Comparison of ENCODE assay signal across 8 cellular contexts in the genomic region with DNA sequence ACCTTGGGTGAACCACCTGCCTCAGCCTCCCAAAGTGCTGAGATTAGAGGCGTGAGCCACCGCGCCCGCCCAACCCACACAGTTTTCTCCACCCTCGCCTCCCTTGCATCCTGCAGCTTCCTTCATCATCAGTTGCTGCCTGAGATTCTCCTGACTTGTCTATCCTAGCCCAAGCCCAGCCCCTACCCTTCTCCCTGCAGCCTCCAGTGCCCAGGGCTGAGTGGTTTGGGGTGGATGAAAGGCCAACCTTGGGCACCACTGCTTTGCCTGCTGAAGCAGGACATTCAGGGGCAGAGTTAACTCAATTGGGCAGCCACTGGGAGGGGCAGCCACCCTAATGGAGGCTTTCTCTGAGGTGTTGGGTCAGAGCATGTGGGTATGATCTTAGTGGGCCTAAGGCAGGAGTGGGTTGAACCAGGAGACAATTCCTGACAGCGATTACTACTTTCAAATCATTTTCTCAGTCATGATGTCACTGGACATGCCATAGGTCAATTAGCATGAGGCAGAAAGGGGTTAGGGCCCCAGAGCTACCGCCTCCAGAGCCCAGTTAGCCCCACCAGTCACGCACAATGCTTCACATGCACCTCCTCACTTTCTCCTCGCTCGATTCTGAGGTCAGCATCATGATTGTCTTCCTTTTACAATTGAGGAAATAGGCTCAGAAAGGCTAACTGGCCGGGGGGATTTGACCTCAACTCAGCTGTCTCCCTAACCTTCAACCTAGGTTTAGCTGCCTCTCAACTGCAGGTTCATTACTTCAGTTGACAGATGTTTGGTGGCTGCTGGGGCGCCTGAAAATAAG. TPM values are rescaled to one million over a fixed set of nuclear protein-coding genes. Genes with fewer than 3 reads are reported as not detected.
DNase-seq lines count a peak whose midpoint lies in the region; ATAC-seq and TF ChIP-seq lines count a peak whose summit lies in the region.

No MANE protein-coding gene starts in this region.

- DNase-seq in GM23248 (no peak), SW480 (ENCODE audit: low spot score) (peak; percentile 55), NCI-H526 (lab: John Stamatoyannopoulos, UW) (no peak), NCI-H2171 (lab: John Stamatoyannopoulos, UW) (no peak)

- in situ Hi-C loops in GM23248 (cut with MboI) = no loop called here

- ATAC-seq in gastroesophageal sphincter (no peak), HG03520 (IDR thresholded peaks at IDR 0.05; ENCODE audit: unreplicated experiment) (no peak)

- peaks cover 52% of the 10 kb centered on the region for H3K36me3 ChIP-seq in BLaER1
- H3K36me3 ChIP-seq in GM23248 (ENCODE audit: low read depth) = no peaks in the 10 kb centered on the region; the same call in 1 of the 2 replicates
- H3K36me3 ChIP-seq in gastroesophageal sphincter = peaks cover 0 to 55% of the 10 kb centered on the region in 2 donors

- H3K27ac ChIP-seq in BLaER1 (peak overlapping the region; percentile 93), GM23248 (peak overlapping the region; percentile 85), gastroesophageal sphincter (peak overlapping the region; percentile 89 to 100 (median 97)), skin epidermis (peak overlapping the region; percentile 57 to 99 (median 97))

- H3K27me3 ChIP-seq in BLaER1 (no peaks in the 10 kb centered on the region), GM23248 (replicated peaks; ENCODE audit: insufficient read depth) (no peaks in the 10 kb centered on the region), gastroesophageal sphincter (no peaks in the 10 kb centered on the region)

- no peaks in the 10 kb centered on the region for H3K9me3 ChIP-seq in BLaER1
- H3K9me3 ChIP-seq in GM23248 (ENCODE audit: low read depth) = no peaks in the 10 kb centered on the region
- H3K9me3 ChIP-seq in gastroesophageal sphincter = no peaks in the 10 kb centered on the region

- H2AFZ ChIP-seq in GM23248 = peak overlapping the region; percentile 85

- TF ChIP-seq POLR2A in gastroesophageal sphincter (IDR thresholded peaks at IDR 0.05) = no peak

- H3K4me1 ChIP-seq in BLaER1 (peaks cover 83% of the 10 kb centered on the region), GM23248 (ENCODE audit: insufficient read depth) (peaks cover 15% of the 10 kb centered on the region), gastroesophageal sphincter (peaks cover 3 to 55% (median 35%) of the 10 kb centered on the region in 3 donors)

- no peak for TF ChIP-seq EP300 in gastroesophageal sphincter (IDR thresholded peaks at IDR 0.05)

- H3K9ac ChIP-seq in BLaER1 (peak overlapping the region; percentile 97), GM23248 (peak overlapping the region; percentile 85)

- H3K4me2 ChIP-seq in BLaER1 = peak overlapping the region; percentile 98
- peak overlapping the region; percentile 91 for H3K4me2 ChIP-seq in GM23248 (ENCODE audit: unreplicated experiment)

- peaks cover 11% of the 10 kb centered on the region; the same call in 1 of the 2 replicates for H3F3A ChIP-seq in GM23248 (ENCODE audit: insufficient read depth)

- no peak for TF ChIP-seq CTCF in gastroesophageal sphincter (IDR thresholded peaks at IDR 0.05)

- peak overlapping the region; percentile 97 for H3K4me3 ChIP-seq in BLaER1
- peak overlapping the region; percentile 75 for H3K4me3 ChIP-seq in GM23248
- peak overlapping the region; percentile 34 to 95 for H3K4me3 ChIP-seq in gastroesophageal sphincter
- peak overlapping the region in 5 of 7 experiments; percentile 74 to 100 (median 88) for H3K4me3 ChIP-seq in skin epidermis

- peaks cover 41% of the 10 kb centered on the region for H3K79me2 ChIP-seq in GM23248 (ENCODE audit: insufficient read depth)

- H3K9me2 ChIP-seq in GM23248 (ENCODE audit: insufficient read depth) = no peaks in the 10 kb centered on the region

- H4K20me1 ChIP-seq in BLaER1 = peaks cover 45% of the 10 kb centered on the region
- H4K20me1 ChIP-seq in GM23248 (ENCODE audit: insufficient read depth) = no peaks in the 10 kb centered on the region

- 87 to 90% methylated on average over 11 to 12 of the region's 12 CpGs for WGBS in GM23248 (ENCODE audit: low coverage in 1 of 2, low lambda C conversion rate in 2 of 2, missing lambda C conversion rate in 2 of 2), 2 experiments
- 91% methylated on average over 4 of the region's 12 CpGs; no CpG with 5 or more reads in 1 of the 2 donors for WGBS in gastroesophageal sphincter (ENCODE audit: low coverage in 1 of 2), 2 donors

RNA-seq across cellular contexts. Expression of a gene that starts 1.0 kb away (rescaled TPM):
- 40.7 and 54.4 TPM in 2 replicates for total RNA-seq in GM23248 (2014; rRNA removed; shearing (Covaris generic))
- 185 and 188 TPM in 2 replicates for polyA plus RNA-seq in GM23248 (2016; fragmentation: Nextera tagmentation; extraction: Ambion mirVana)
- total RNA-seq in gastroesophageal sphincter = 10 to 100 TPM; 45.5 to 78.3 (median 58.4) TPM

RNA-seq across cellular contexts. Expression of a gene that starts 5.5 kb away (rescaled TPM):
- 17.7 and 27.8 TPM in 2 replicates for total RNA-seq in GM23248 (2014; rRNA removed; shearing (Covaris generic))
- polyA plus RNA-seq in GM23248 (2016; fragmentation: Nextera tagmentation; extraction: Ambion mirVana) = 21.6 and 22.6 TPM in 2 replicates
- total RNA-seq in gastroesophageal sphincter = 100 to 1,000 TPM in 2 of 4 donors, 10 to 100 TPM in 2; 49.9 to 152 (median 88.6) TPM

RNA-seq across cellular contexts. Expression of a gene that starts 6.9 kb away (rescaled TPM):
- 231 and 239 TPM in 2 replicates for total RNA-seq in GM23248 (2014; rRNA removed; shearing (Covaris generic))
- polyA plus RNA-seq in GM23248 (2016; fragmentation: Nextera tagmentation; extraction: Ambion mirVana) = 115 and 150 TPM in 2 replicates
- 100 to 1,000 TPM in 1 of 4 donors, 10 to 100 TPM in 3; 37.2 to 123 (median 70.9) TPM for total RNA-seq in gastroesophageal sphincter

RNA-seq across cellular contexts. Expression of a gene that starts 9.5 kb away (rescaled TPM):
- 2.7 and 11.0 TPM in 2 replicates for total RNA-seq in GM23248 (2014; rRNA removed; shearing (Covaris generic))
- polyA plus RNA-seq in GM23248 (2016; fragmentation: Nextera tagmentation; extraction: Ambion mirVana) = 33.4 and 34.7 TPM in 2 replicates
- total RNA-seq in gastroesophageal sphincter = 10 to 100 TPM in 3 of 4 donors, 1 to 10 TPM in 1; 7.1 to 33.5 (median 28.9) TPM

RNA-seq across cellular contexts. Expression of a gene that starts 11.5 kb away (rescaled TPM):
- 32.7 and 41.7 TPM in 2 replicates for total RNA-seq in GM23248 (2014; rRNA removed; shearing (Covaris generic))
- polyA plus RNA-seq in GM23248 (2016; fragmentation: Nextera tagmentation; extraction: Ambion mirVana) = 6.5 and 7.5 TPM in 2 replicates
- 10 to 100 TPM; 16.2 to 33.2 (median 25.1) TPM for total RNA-seq in gastroesophageal sphincter
